Comparison of ENCODE assay signal across 19 cellular contexts in the genomic region with DNA sequence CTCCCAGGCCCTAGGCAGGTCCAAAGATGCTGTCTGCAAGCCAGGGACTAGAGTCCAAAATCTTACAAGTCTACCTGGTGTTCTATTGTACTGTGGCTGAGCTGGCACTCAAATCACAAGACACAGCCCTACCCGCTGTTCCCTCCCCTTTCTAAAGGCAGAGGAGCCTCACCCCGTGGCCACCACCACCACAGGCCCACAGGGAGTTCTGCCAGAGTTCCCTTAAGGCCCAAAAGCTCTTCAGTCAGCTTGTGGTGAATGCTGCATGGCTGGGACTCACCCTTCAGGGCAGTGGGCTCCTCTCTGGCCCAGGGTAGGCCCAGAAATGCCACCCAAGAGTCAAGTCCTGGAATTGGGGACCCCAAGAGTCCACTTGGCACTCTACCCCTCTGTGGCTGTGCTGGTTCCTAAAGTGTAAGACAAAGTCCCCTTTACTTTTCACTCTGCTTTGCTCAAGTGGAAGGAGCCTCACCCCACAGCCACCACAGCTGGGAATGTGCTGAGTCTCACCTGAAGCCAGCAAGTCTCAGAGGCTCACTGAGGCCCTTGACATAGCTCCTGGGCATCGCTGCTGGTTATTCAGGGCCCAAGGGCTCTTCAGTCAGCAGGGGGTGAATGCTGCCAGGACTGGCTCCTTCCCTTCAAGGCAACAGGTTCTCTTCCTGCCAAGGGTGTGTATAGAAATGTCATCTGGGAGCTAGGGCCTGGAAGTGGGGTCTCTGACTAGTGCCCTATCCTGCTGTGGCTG.
"Had no signal": no experiment of that assay in that cellular context is flagged by ENCODE, and none has a peak within 500 bp of the region (broad histone marks: within the 10 kb centered on the region; RNA-seq: fewer than 3 reads in every experiment).

No MANE protein-coding gene starts in this region.

- ATAC-seq: activated naive CD8-positive, alpha-beta T cell treated with anti-CD3 and anti-CD28 coated beads, Interleukin-2, amount 50 U/mL, for 24 hours; gastroesophageal sphincter; sciatic nerve; stimulated activated naive CD8-positive, alpha-beta T cell treated with anti-CD3 and anti-CD28 coated beads, Interleukin-15, Interleukin-2, amounts not matched to agents 100 U/mL and 50 U/mL, for 24 hours had no signal

- FAIRE-seq: endometrium had no signal

- H3K4me1 ChIP-seq: colonic mucosa, vagina had no signal

- H3K27me3 ChIP-seq: colonic mucosa, gastroesophageal sphincter, heart right ventricle, ovary, tibial nerve, vagina had no signal

- H3K4me3 ChIP-seq: colonic mucosa, gastroesophageal sphincter, heart right ventricle, ovary, tibial nerve, vagina had no signal

- H3K9me3 ChIP-seq: colonic mucosa, gastroesophageal sphincter, ovary, vagina had no signal

- DNase-seq: activated CD4-positive, alpha-beta T cell treated with anti-CD3 and anti-CD28 coated beads, Interleukin-2, amount 50 U/mL, for 1 hour; activated CD4-positive, CD25-positive, alpha-beta regulatory T cell treated with anti-CD3 and anti-CD28 coated beads, Interleukin-2, amount 50 U/mL, for 72 hours; activated CD8-positive, alpha-beta memory T cell treated with anti-CD3 and anti-CD28 coated beads, Interleukin-2, amount 50 U/mL, for 4 hours; activated effector memory CD4-positive, alpha-beta T cell treated with Interleukin-2 at 50 U/mL for 16 hours; activated naive CD4-positive, alpha-beta T cell treated with anti-CD3 and anti-CD28 coated beads, Interleukin-2, amount 10 ng/mL, durations not matched to agents 7 days and 5 days; activated naive CD8-positive, alpha-beta T cell treated with anti-CD3 and anti-CD28 coated beads, Interleukin-2, amount 50 U/mL, for 24 hours; activated T-cell treated with anti-CD3 and anti-CD28 coated beads, Interleukin-2, amount 50 U/mL, for 48 hours; anterior cingulate cortex; colonic mucosa; heart right ventricle; ovary; stimulated activated CD8-positive, alpha-beta memory T cell treated with anti-CD3 and anti-CD28 coated beads, Interleukin-4, amount 100 ng/mL, for 48 hours; stimulated activated naive CD8-positive, alpha-beta T cell treated with anti-CD3 and anti-CD28 coated beads, Interleukin-15, Interleukin-2, amounts not matched to agents 100 U/mL and 50 U/mL, for 24 hours; substantia nigra had no signal

- H3K36me3 ChIP-seq: colonic mucosa, gastroesophageal sphincter, heart right ventricle, ovary, tibial nerve, vagina had no signal

- H3K27ac ChIP-seq: colonic mucosa, gastroesophageal sphincter, heart right ventricle, ovary, tibial nerve, vagina had no signal
